In genomic region chr2:69549421-69549820, GRCh38 we compare ENCODE assay signal across 20 cellular contexts.
DNase-seq lines count a peak whose midpoint lies in the region; ATAC-seq, FAIRE-seq and TF ChIP-seq lines count a peak whose summit lies in the region.
"Had no signal": no experiment of that assay in that cellular context is flagged by ENCODE, and none has a peak within 500 bp of the region (broad histone marks: within the 10 kb centered on the region; RNA-seq: fewer than 3 reads in every experiment).

No MANE protein-coding gene starts in this region.

- peaks cover 18% of the 10 kb centered on the region for H3K4me1 ChIP-seq in CD8-positive, alpha-beta T cell (ENCODE audit: insufficient read depth, low read length)
- H3K4me1 ChIP-seq in mesenchymal stem cell (ENCODE audit: control insufficient read depth, insufficient read depth, low read depth, low read length) = no peaks in the 10 kb centered on the region
- peaks cover 0 to 18% (median 3%) of the 10 kb centered on the region in 4 donors for H3K4me1 ChIP-seq in esophagus muscularis mucosa
- peaks cover 4 to 9% of the 10 kb centered on the region in 2 donors for H3K4me1 ChIP-seq in kidney (ENCODE audit: control insufficient read depth in 1 of 2, insufficient read depth in 1 of 2, low read depth in 1 of 2, low read length in 2 of 2)
- H3K4me1 ChIP-seq: prostate gland had no signal

- no peak overlapping the region for H4K91ac ChIP-seq in mesenchymal stem cell (ENCODE audit: low read length)

- H2BK5ac ChIP-seq in mesenchymal stem cell (ENCODE audit: low read depth, low read length, poor library complexity, severe bottlenecking) = no peak overlapping the region

- TF ChIP-seq CTCF in CD8-positive, alpha-beta T cell (IDR thresholded peaks at IDR 0.05) = no peak
- TF ChIP-seq CTCF in bronchial epithelial cell (IDR thresholded peaks at IDR 0.05; ENCODE audit: insufficient read depth, low read length, severe bottlenecking) (no peak), esophagus muscularis mucosa (IDR thresholded peaks at IDR 0.05) (no peak), kidney (IDR thresholded peaks at IDR 0.05; ENCODE audit: borderline replicate concordance, extremely low read depth, insufficient read depth) (no peak)

- H3K27ac Mint-ChIP-seq in CD8-positive, alpha-beta T cell = peak overlapping the region; percentile 29
- H3K27ac Mint-ChIP-seq: activated CD8-positive, alpha-beta memory T cell treated with anti-CD3 and anti-CD28 coated beads, Interleukin-2, amount 10 ng/mL, durations not matched to agents 7 days and 5 days; naive B cell had no signal

- H3K4me3 ChIP-seq in CD8-positive, alpha-beta T cell (ENCODE audit: low read depth, low read length) = no peak overlapping the region
- H3K4me3 ChIP-seq in bronchial epithelial cell (ENCODE audit: low read depth, low read length) = no peak overlapping the region
- no peak overlapping the region for H3K4me3 ChIP-seq in mesenchymal stem cell (ENCODE audit: insufficient read depth in 1 of 2, low read depth in 1 of 2, low read length in 2 of 2)
- H3K4me3 ChIP-seq in esophagus muscularis mucosa = no peak overlapping the region
- no peak overlapping the region for H3K4me3 ChIP-seq in kidney (ENCODE audit: low read length in 2 of 2)
- H3K4me3 ChIP-seq: left ventricle myocardium inferior, prostate gland had no signal

- H3K4ac ChIP-seq in mesenchymal stem cell (ENCODE audit: low read depth in 1 of 2, low read length in 2 of 2) = no peak overlapping the region

- H3K4me3 Mint-ChIP-seq in CD8-positive, alpha-beta T cell = no peak overlapping the region
- H3K4me3 Mint-ChIP-seq: activated CD8-positive, alpha-beta memory T cell treated with anti-CD3 and anti-CD28 coated beads, Interleukin-2, amount 10 ng/mL, durations not matched to agents 7 days and 5 days; CD8-positive, alpha-beta memory T cell; naive B cell had no signal

- H3K9me3 ChIP-seq in CD8-positive, alpha-beta T cell (ENCODE audit: low read length) = no peaks in the 10 kb centered on the region
- H3K9me3 ChIP-seq in mesenchymal stem cell (ENCODE audit: control insufficient read depth, low read length) (peaks cover 4% of the 10 kb centered on the region), esophagus muscularis mucosa (peaks cover 0 to 5% (median 2%) of the 10 kb centered on the region in 4 donors), kidney (ENCODE audit: control insufficient read depth in 1 of 2, low read length in 2 of 2) (peaks cover 0 to 8% of the 10 kb centered on the region in 2 donors)
- H3K9me3 ChIP-seq: prostate gland had no signal

- H2BK12ac ChIP-seq in mesenchymal stem cell (ENCODE audit: low read length in 2 of 2) = no peak overlapping the region

- no peak overlapping the region for H3K4me2 ChIP-seq in mesenchymal stem cell (ENCODE audit: low read length, poor library complexity, severe bottlenecking)

- intact Hi-C loops in CD8-positive, alpha-beta T cell (cut with DNase I, micrococcal nuclease) = loop anchor here in 1 of 2 experiments (10.0 kb wide), 1 partner anchor 295 kb away; no protein-coding TSS in a partner anchor
- intact Hi-C loops in esophagus muscularis mucosa (cut with DNase I) = no loop called here
- intact Hi-C loops in kidney (cut with DNase I) = no loop called here

- H3K4me1 Mint-ChIP-seq in CD8-positive, alpha-beta T cell (ENCODE audit: low read depth) = peaks cover 69% of the 10 kb centered on the region
- H3K4me1 Mint-ChIP-seq: activated CD8-positive, alpha-beta memory T cell treated with anti-CD3 and anti-CD28 coated beads, Interleukin-2, amount 10 ng/mL, durations not matched to agents 7 days and 5 days had no signal

- H3K27ac ChIP-seq in CD8-positive, alpha-beta T cell (ENCODE audit: low read depth, low read length) = no peak overlapping the region
- no peak overlapping the region for H3K27ac ChIP-seq in mesenchymal stem cell (ENCODE audit: low read length, poor library complexity, severe bottlenecking)
- H3K27ac ChIP-seq in esophagus muscularis mucosa (replicated peaks in 1 of 4) = no peak overlapping the region
- no peak overlapping the region for H3K27ac ChIP-seq in kidney (ENCODE audit: low read depth in 2 of 2, low read length in 2 of 2)
- H3K27ac ChIP-seq: HL-60, left ventricle myocardium inferior, prostate gland had no signal

- H3K9me3 Mint-ChIP-seq in CD8-positive, alpha-beta T cell = no peaks in the 10 kb centered on the region

- no peak for ATAC-seq in CD8-positive, alpha-beta T cell
- ATAC-seq in HG02970 (IDR thresholded peaks at IDR 0.05; ENCODE audit: low FRiP score, unreplicated experiment) = no peak
- no peak for ATAC-seq in HG03457 (IDR thresholded peaks at IDR 0.05; ENCODE audit: unreplicated experiment)
- ATAC-seq: activated CD8-positive, alpha-beta memory T cell treated with anti-CD3 and anti-CD28 coated beads, Interleukin-2, amount 10 ng/mL, durations not matched to agents 7 days and 5 days; HCT116 had no signal

- CTCF ChIA-PET in CD8-positive, alpha-beta T cell (lab: Charles Lee) = interaction anchor here (1.5 kb wide), 1 partner anchor 10 kb away, joined by 4 read pairs; no protein-coding TSS in a partner anchor

- H4K8ac ChIP-seq in mesenchymal stem cell (ENCODE audit: low read length) = no peak overlapping the region

- H3K23ac ChIP-seq in mesenchymal stem cell (ENCODE audit: low read length in 2 of 2) = no peak overlapping the region

- no peaks in the 10 kb centered on the region for H3K27me3 Mint-ChIP-seq in CD8-positive, alpha-beta T cell (ENCODE audit: low read depth)
- H3K27me3 Mint-ChIP-seq: activated CD8-positive, alpha-beta memory T cell treated with anti-CD3 and anti-CD28 coated beads, Interleukin-2, amount 10 ng/mL, durations not matched to agents 7 days and 5 days; CD8-positive, alpha-beta memory T cell; naive B cell had no signal

- H3K18ac ChIP-seq in mesenchymal stem cell (ENCODE audit: low read depth in 1 of 2, low read length in 2 of 2) = no peak overlapping the region

- DNase-seq in CD8-positive, alpha-beta T cell = no peak
- DNase-seq in NCI-H226 (peak; percentile 76), bronchial epithelial cell (ENCODE audit: low read depth) (peak; percentile 52), mesenchymal stem cell (peak; percentile 38), esophagus muscularis mucosa (ENCODE audit: extremely low spot score) (no peak), kidney (no peak)
- DNase-seq: activated CD4-positive, CD25-positive, alpha-beta regulatory T cell; activated CD8-positive, alpha-beta memory T cell treated with anti-CD3 and anti-CD28 coated beads, Interleukin-2, amount 10 ng/mL, durations not matched to agents 7 days and 5 days; activated gamma-delta T cell treated with Interleukin-2 at 50 U/mL for 16 hours; CD8-positive, alpha-beta memory T cell; erythroblast; left ventricle myocardium inferior; naive B cell; NCI-H1694; NCI-H526 had no signal

- H3K36me3 ChIP-seq in CD8-positive, alpha-beta T cell (ENCODE audit: insufficient read depth, low read length) = peaks cover 7% of the 10 kb centered on the region
- H3K36me3 ChIP-seq in bronchial epithelial cell (ENCODE audit: control insufficient read depth, insufficient read depth, low read length) (peaks cover under 1% of the 10 kb centered on the region), mesenchymal stem cell (ENCODE audit: control insufficient read depth in 1 of 2, insufficient read depth in 2 of 2, low read depth in 1 of 2, low read length in 2 of 2) (peaks cover 8 to 14% of the 10 kb centered on the region in 2 experiments), esophagus muscularis mucosa (no peaks in the 10 kb centered on the region), kidney (ENCODE audit: control insufficient read depth in 1 of 2, insufficient read depth in 2 of 2, low read length in 2 of 2) (no peaks in the 10 kb centered on the region)
- H3K36me3 ChIP-seq: left ventricle myocardium inferior, prostate gland had no signal

- peaks cover 23% of the 10 kb centered on the region for H3K79me1 ChIP-seq in mesenchymal stem cell (replicated peaks; ENCODE audit: low read length, poor library complexity, severe bottlenecking)

- H3K27me3 ChIP-seq in CD8-positive, alpha-beta T cell (ENCODE audit: insufficient read depth, low read length) = no peaks in the 10 kb centered on the region
- no peaks in the 10 kb centered on the region for H3K27me3 ChIP-seq in bronchial epithelial cell (ENCODE audit: control insufficient read depth, insufficient read depth, low read length)
- H3K27me3 ChIP-seq in mesenchymal stem cell (ENCODE audit: control insufficient read depth in 1 of 2, insufficient read depth in 1 of 2, low read length in 2 of 2) = no peaks in the 10 kb centered on the region
- H3K27me3 ChIP-seq in esophagus muscularis mucosa = no peaks in the 10 kb centered on the region

- peaks cover 75% of the 10 kb centered on the region for H3K36me3 Mint-ChIP-seq in CD8-positive, alpha-beta T cell

- no peak overlapping the region for H3K14ac ChIP-seq in mesenchymal stem cell (ENCODE audit: low read length in 2 of 2)

- no peak overlapping the region for H3K9ac ChIP-seq in mesenchymal stem cell (ENCODE audit: low read length)
- H3K9ac ChIP-seq in kidney (ENCODE audit: low read length in 2 of 2) = no peak overlapping the region

- TF ChIP-seq EP300 in esophagus muscularis mucosa (IDR thresholded peaks at IDR 0.05) = no peak

- H2BK15ac ChIP-seq in mesenchymal stem cell (ENCODE audit: low read depth, poor library complexity, severe bottlenecking) = no peak overlapping the region

- H2BK120ac ChIP-seq in mesenchymal stem cell (ENCODE audit: low read depth, low read length) = no peak overlapping the region

- H2AK5ac ChIP-seq in mesenchymal stem cell (ENCODE audit: low read length, severe bottlenecking) = no peak overlapping the region

- FAIRE-seq in bronchial epithelial cell (lab: Jason Lieb, UNC) (no peak), kidney (lab: Jason Lieb, UNC) (no peak)

- POLR2A ChIA-PET in CD8-positive, alpha-beta T cell (lab: Charles Lee) = no interaction called here

- TF ChIP-seq POLR2A in esophagus muscularis mucosa (IDR thresholded peaks at IDR 0.05; ENCODE audit: low read depth) = no peak

- H2AFZ ChIP-seq in mesenchymal stem cell (ENCODE audit: low read depth, low read length) = no peak overlapping the region

Comparison
In these comparisons a context has a peak if more than half of its experiments do, and no peak if none do; other contexts are left out.
1. DNase-seq: peak in NCI-H226 (single experiment), bronchial epithelial cell (single experiment) and mesenchymal stem cell (single experiment); none in CD8-positive, alpha-beta T cell (0 of 7), esophagus muscularis mucosa (single experiment) and kidney (single experiment).